Comparison of ENCODE assay signal across 9 cellular contexts in the genomic region with DNA sequence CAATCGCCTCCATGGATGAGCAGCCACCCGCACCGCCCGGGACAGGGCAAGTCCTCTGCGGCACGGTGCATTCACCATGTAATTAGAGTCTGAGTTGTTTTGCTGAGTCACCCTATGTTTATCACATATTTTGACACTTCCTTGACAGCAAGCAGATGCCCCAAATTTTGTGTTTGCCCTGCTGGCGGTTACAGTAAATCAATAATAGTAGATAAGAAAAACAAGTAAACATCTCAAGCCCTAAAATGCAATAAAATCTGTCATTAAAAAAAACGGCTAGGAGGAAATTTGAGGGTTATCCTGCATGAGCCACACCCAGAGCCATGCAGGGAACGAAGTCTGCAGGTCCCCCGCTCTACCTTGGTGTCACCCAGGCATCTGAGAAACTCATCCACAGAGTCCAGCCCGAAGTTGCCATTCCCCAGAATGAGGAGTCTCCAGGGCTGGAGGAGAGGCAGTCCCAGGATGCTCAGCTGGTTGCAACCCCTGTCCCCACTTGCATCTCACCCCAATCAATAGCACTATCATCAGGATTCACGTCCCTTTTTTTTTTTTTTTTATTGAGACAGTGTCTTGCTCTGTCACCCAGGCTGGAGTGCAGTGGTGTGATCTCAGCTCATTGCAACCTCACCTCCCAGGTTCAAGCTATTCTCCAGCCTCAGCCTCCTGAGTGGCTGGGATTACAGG. TPM values are rescaled to one million over a fixed set of nuclear protein-coding genes. Genes with fewer than 3 reads are reported as not detected.
A peak's percentile ranks its signal among the peaks of the same experiment; 100 is the strongest.
DNase-seq lines count a peak whose midpoint lies in the region; ATAC-seq and TF ChIP-seq lines count a peak whose summit lies in the region.
"Had no signal": no experiment of that assay in that cellular context is flagged by ENCODE, and none has a peak within 500 bp of the region (broad histone marks: within the 10 kb centered on the region; RNA-seq: fewer than 3 reads in every experiment).

No MANE protein-coding gene starts in this region.

- H3K27me3 ChIP-seq in CD8-positive, alpha-beta memory T cell (ENCODE audit: insufficient read depth, low read length, poor library complexity, severe bottlenecking), result no peaks in the 10 kb centered on the region
- H3K27me3 ChIP-seq in liver (ENCODE audit: control insufficient read depth in 4 of 4, insufficient read depth in 4 of 4, low read length in 3 of 4) (no peaks in the 10 kb centered on the region), esophagus muscularis mucosa (peaks cover 0 to 12% (median 0%) of the 10 kb centered on the region in 4 donors), suprapubic skin (no peaks in the 10 kb centered on the region)

- TF ChIP-seq RAD21 in Ishikawa (IDR thresholded peaks at IDR 0.05; ENCODE audit: low read depth) (no peak; the same call in 1 of the 2 replicates), liver (IDR thresholded peaks at IDR 0.05) (no peak)

- peaks cover 0 to 2% (median 0%) of the 10 kb centered on the region in 3 donors for H3K36me3 Mint-ChIP-seq in CD8-positive, alpha-beta memory T cell
- H3K36me3 Mint-ChIP-seq in activated CD8-positive, alpha-beta T cell treated with anti-CD3 and anti-CD28 coated beads, Interleukin-2, amount 10 ng/mL, durations not matched to agents 7 days and 5 days (ENCODE audit: low read depth), result no peaks in the 10 kb centered on the region

- 13% methylated on average over 12 of the region's 12 CpGs for WGBS in liver
- 59% methylated on average over 12 of the region's 12 CpGs for WGBS in esophagus muscularis mucosa
- 19% methylated on average over 12 of the region's 12 CpGs for WGBS in suprapubic skin

- H3K27me3 Mint-ChIP-seq in CD8-positive, alpha-beta memory T cell, result peaks cover 0 to 4% of the 10 kb centered on the region in 2 donors
- peaks cover 6% of the 10 kb centered on the region for H3K27me3 Mint-ChIP-seq in activated CD8-positive, alpha-beta T cell treated with anti-CD3 and anti-CD28 coated beads, Interleukin-2, amount 10 ng/mL, durations not matched to agents 7 days and 5 days (ENCODE audit: low read depth)

- intact Hi-C loops in esophagus muscularis mucosa (cut with DNase I), result no loop called here

- peak in 2 of 5 donors; percentile 26 to 49 for DNase-seq in CD8-positive, alpha-beta memory T cell
- DNase-seq in activated CD8-positive, alpha-beta T cell treated with anti-CD3 and anti-CD28 coated beads, Interleukin-2, amount 10 ng/mL, durations not matched to agents 7 days and 5 days, result peak; percentile 29
- DNase-seq in NCI-H446 treated with DMSO at 0.1 percent for 48 hours (lab: John Stamatoyannopoulos, UW) (no peak), Ammon's horn (ENCODE audit: low spot score) (no peak), esophagus muscularis mucosa (ENCODE audit: extremely low spot score) (no peak), suprapubic skin (ENCODE audit: low spot score in 2 of 2) (no peak)
- DNase-seq: caudate nucleus had no signal

- H3K9me3 Mint-ChIP-seq in CD8-positive, alpha-beta memory T cell, result no peaks in the 10 kb centered on the region
- H3K9me3 Mint-ChIP-seq in activated CD8-positive, alpha-beta T cell treated with anti-CD3 and anti-CD28 coated beads, Interleukin-2, amount 10 ng/mL, durations not matched to agents 7 days and 5 days (ENCODE audit: insufficient read depth), result no peaks in the 10 kb centered on the region

- H3K9ac ChIP-seq in liver (ENCODE audit: low read depth in 1 of 2, low read length in 2 of 2), result no peak overlapping the region

- peak overlapping the region; percentile 15 to 83 (median 76) for H3K4me3 Mint-ChIP-seq in CD8-positive, alpha-beta memory T cell
- no peak overlapping the region for H3K4me3 Mint-ChIP-seq in activated CD8-positive, alpha-beta T cell treated with anti-CD3 and anti-CD28 coated beads, Interleukin-2, amount 10 ng/mL, durations not matched to agents 7 days and 5 days

- TF ChIP-seq POLR2A in esophagus muscularis mucosa (IDR thresholded peaks at IDR 0.05; ENCODE audit: low read depth) (no peak), suprapubic skin (IDR thresholded peaks at IDR 0.05) (no peak)

- CTCF ChIA-PET in CD8-positive, alpha-beta memory T cell (lab: Charles Lee), result interaction anchor here (1.0 kb wide), 1 partner anchor 518 kb away, joined by 3 read pairs; no protein-coding TSS in a partner anchor
- CTCF ChIA-PET in activated CD8-positive, alpha-beta T cell treated with anti-CD3 and anti-CD28 coated beads, Interleukin-2, amount 10 ng/mL, durations not matched to agents 7 days and 5 days (lab: Charles Lee), result interaction anchor here (1.2 to 3.2 kb wide), 4 partner anchors 17 to 137 kb away, joined by 3 to 17 read pairs (median 8); no protein-coding TSS in a partner anchor

- TF ChIP-seq CTCF in liver (IDR thresholded peaks at IDR 0.05; ENCODE audit: low read depth, low read length, missing input control) (no peak), esophagus muscularis mucosa (IDR thresholded peaks at IDR 0.05) (no peak), suprapubic skin (IDR thresholded peaks at IDR 0.05) (no peak)

- H3K4me1 Mint-ChIP-seq in CD8-positive, alpha-beta memory T cell, result peaks cover 34 to 38% (median 38%) of the 10 kb centered on the region in 3 donors
- peaks cover 28% of the 10 kb centered on the region for H3K4me1 Mint-ChIP-seq in activated CD8-positive, alpha-beta T cell treated with anti-CD3 and anti-CD28 coated beads, Interleukin-2, amount 10 ng/mL, durations not matched to agents 7 days and 5 days (ENCODE audit: low read depth)

- H3K36me3 ChIP-seq in CD8-positive, alpha-beta memory T cell (ENCODE audit: insufficient read depth, low read length), result no peaks in the 10 kb centered on the region
- H3K36me3 ChIP-seq in liver (ENCODE audit: control insufficient read depth in 4 of 4, insufficient read depth in 3 of 4, low read depth in 1 of 4, low read length in 3 of 4) (no peaks in the 10 kb centered on the region), esophagus muscularis mucosa (no peaks in the 10 kb centered on the region), suprapubic skin (no peaks in the 10 kb centered on the region)

- H3K4me1 ChIP-seq in CD8-positive, alpha-beta memory T cell (ENCODE audit: insufficient read depth, low read length), result peaks cover 36% of the 10 kb centered on the region
- H3K4me1 ChIP-seq in liver (ENCODE audit: control insufficient read depth in 4 of 4, insufficient read depth in 4 of 4, low read length in 3 of 4) (peaks cover 5 to 15% (median 11%) of the 10 kb centered on the region in 4 donors), esophagus muscularis mucosa (peaks cover 0 to 19% (median 9%) of the 10 kb centered on the region in 4 donors), suprapubic skin (peaks cover 10% of the 10 kb centered on the region)

- POLR2A ChIA-PET in CD8-positive, alpha-beta memory T cell (lab: Charles Lee), result interaction anchor here (0.6 to 1.1 kb wide), 2 partner anchors 11 to 262 kb away, joined by 3 to 4 read pairs; no protein-coding TSS in a partner anchor
- POLR2A ChIA-PET in activated CD8-positive, alpha-beta T cell treated with anti-CD3 and anti-CD28 coated beads, Interleukin-2, amount 10 ng/mL, durations not matched to agents 7 days and 5 days (lab: Charles Lee), result interaction anchor here (1.4 kb wide), 1 partner anchor 12 kb away, joined by 6 read pairs; no protein-coding TSS in a partner anchor

- H3K9me3 ChIP-seq in CD8-positive, alpha-beta memory T cell (ENCODE audit: low read length), result no peaks in the 10 kb centered on the region
- H3K9me3 ChIP-seq in liver (ENCODE audit: control insufficient read depth in 4 of 4, low read length in 3 of 4) (no peaks in the 10 kb centered on the region), esophagus muscularis mucosa (no peaks in the 10 kb centered on the region), suprapubic skin (no peaks in the 10 kb centered on the region)

- H3K4me3 ChIP-seq in CD8-positive, alpha-beta memory T cell (ENCODE audit: low read length), result no peak overlapping the region
- H3K4me3 ChIP-seq in liver (ENCODE audit: low read depth in 1 of 3, low read length in 3 of 3) (no peak overlapping the region), esophagus muscularis mucosa (no peak overlapping the region), suprapubic skin (no peak overlapping the region)

- peak overlapping the region; percentile 73 to 95 (median 90) for H3K27ac Mint-ChIP-seq in CD8-positive, alpha-beta memory T cell
- H3K27ac Mint-ChIP-seq in activated CD8-positive, alpha-beta T cell treated with anti-CD3 and anti-CD28 coated beads, Interleukin-2, amount 10 ng/mL, durations not matched to agents 7 days and 5 days, result peak overlapping the region; percentile 53

- TF ChIP-seq EP300 in Ishikawa (IDR thresholded peaks at IDR 0.05; ENCODE audit: borderline replicate concordance) (peak; percentile 94), esophagus muscularis mucosa (IDR thresholded peaks at IDR 0.05) (no peak), suprapubic skin (IDR thresholded peaks at IDR 0.05) (no peak)

- ATAC-seq in activated CD8-positive, alpha-beta T cell treated with anti-CD3 and anti-CD28 coated beads, Interleukin-2, amount 10 ng/mL, durations not matched to agents 7 days and 5 days, result no peak

- peak overlapping the region; percentile 51 for H3K27ac ChIP-seq in CD8-positive, alpha-beta memory T cell (ENCODE audit: low read depth, low read length)
- H3K27ac ChIP-seq in liver (ENCODE audit: low read depth in 1 of 2, low read length in 2 of 2), result no peak overlapping the region
- H3K27ac ChIP-seq in esophagus muscularis mucosa (replicated peaks in 1 of 4), result no peak overlapping the region
- no peak overlapping the region for H3K27ac ChIP-seq in suprapubic skin

TF ChIP-seq in Ishikawa, 13 proteins besides CTCF, POLR2A, EP300 and RAD21 (continues in another document):
- no peak; the same call in 1 of the 2 replicates for TF ChIP-seq YY1 (IDR thresholded peaks at IDR 0.05; ENCODE audit: low read depth)

TF ChIP-seq in liver, 16 proteins besides CTCF, POLR2A, EP300 and RAD21:
- TF ChIP-seq FOXA2 (IDR thresholded peaks at IDR 0.05) (no peak), YY1 (IDR thresholded peaks at IDR 0.05) (peak; percentile 38), SP1 (IDR thresholded peaks at IDR 0.05) (no peak)

RNA-seq across cellular contexts. Expression of gene ST6GALNAC1, which starts 16.5 kb away (rescaled TPM):
- under 1 TPM in 1 of 2 experiments, not detected in 1; 0.46 TPM for total RNA-seq in CD8-positive, alpha-beta memory T cell
- 0.28 TPM for polyA plus RNA-seq in CD8-positive, alpha-beta memory T cell
- not detected for total RNA-seq in activated CD8-positive, alpha-beta T cell treated with anti-CD3 and anti-CD28 coated beads, Interleukin-2, amount 10 ng/mL, durations not matched to agents 7 days and 5 days
- total RNA-seq in liver, result 1 to 10 TPM in 1 of 2 donors, not detected in 1; 2.1 TPM
- under 1 TPM; 0.16 to 0.21 TPM for polyA plus RNA-seq in liver
- 1 to 10 TPM in 3 of 4 donors, under 1 TPM in 1; 0.83 to 4.9 (median 3.2) TPM for total RNA-seq in esophagus muscularis mucosa
- 1 to 10 TPM in 3 of 4 donors, under 1 TPM in 1; 0.38 to 3.7 (median 1.3) TPM for total RNA-seq in suprapubic skin

RNA-seq across cellular contexts. Expression of gene MXRA7, which starts 50.7 kb away (rescaled TPM):
- total RNA-seq in CD8-positive, alpha-beta memory T cell, result 10 to 100 TPM; 27.1 to 29.1 TPM
- 30.6 TPM for polyA plus RNA-seq in CD8-positive, alpha-beta memory T cell
- 10 to 100 TPM; 12.4 to 13.3 TPM for total RNA-seq in activated CD8-positive, alpha-beta T cell treated with anti-CD3 and anti-CD28 coated beads, Interleukin-2, amount 10 ng/mL, durations not matched to agents 7 days and 5 days
- 10 to 100 TPM in 1 of 2 donors, 1 to 10 TPM in 1; 9.8 to 12.9 TPM for total RNA-seq in liver
- 10 to 100 TPM in 1 of 2 donors, 1 to 10 TPM in 1; 4.8 to 22.1 TPM for polyA plus RNA-seq in liver
- total RNA-seq in esophagus muscularis mucosa, result 100 to 1,000 TPM; 405 to 422 (median 411) TPM
- 10 to 100 TPM; 44.5 to 67.8 (median 56.9) TPM for total RNA-seq in suprapubic skin

Comparison
In these comparisons a context has a peak if more than half of its experiments do, and no peak if none do; other contexts are left out.
1. RNA of gene MXRA7, which starts 50.7 kb away (total RNA-seq): 405 to 422 TPM in esophagus muscularis mucosa; 44.5 to 67.8 TPM in suprapubic skin, 27.1 to 29.1 TPM in CD8-positive, alpha-beta memory T cell, 12.4 to 13.3 TPM in activated CD8-positive, alpha-beta T cell treated with anti-CD3 and anti-CD28 coated beads, Interleukin-2, amount 10 ng/mL, durations not matched to agents 7 days and 5 days and 9.8 to 12.9 TPM in liver; every median in the first group is over 4 times any median in the second.